In the genomic region with DNA sequence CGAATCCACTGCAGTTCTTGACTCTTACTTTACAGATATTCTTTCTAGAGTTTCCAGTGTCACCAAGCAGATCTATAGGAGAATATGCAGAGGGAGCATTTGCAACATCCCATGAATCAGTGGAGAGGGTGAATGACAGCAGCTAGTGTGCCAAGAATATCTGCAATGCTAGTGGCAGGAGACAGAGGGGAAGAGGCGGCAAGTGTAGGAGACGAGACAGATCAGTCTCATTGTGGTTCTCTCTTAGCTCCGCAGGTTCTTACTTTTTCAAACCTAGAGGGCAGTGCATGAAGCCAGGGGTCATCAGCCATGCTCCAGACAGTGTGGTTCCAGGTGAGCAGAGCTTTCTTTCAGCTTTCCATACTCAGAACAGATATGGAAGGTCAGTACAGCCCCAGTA, we compare ENCODE assay signal across 6 cellular contexts. TPM values are rescaled to one million over a fixed set of nuclear protein-coding genes. Genes with fewer than 3 reads are reported as not detected.
DNase-seq lines count a peak whose midpoint lies in the region; ATAC-seq, FAIRE-seq and TF ChIP-seq lines count a peak whose summit lies in the region.

No MANE protein-coding gene starts in this region.

- peak overlapping the region; percentile 85 for H3K27ac Mint-ChIP-seq in activated naive CD8-positive, alpha-beta T cell treated with anti-CD3 and anti-CD28 coated beads, Interleukin-2, amount 10 ng/mL, durations not matched to agents 7 days and 5 days

- no peaks in the 10 kb centered on the region for H3K9me3 ChIP-seq in mucosa of rectum (ENCODE audit: control insufficient read depth in 2 of 2, low read length in 2 of 2)

- H3K4me1 ChIP-seq in mucosa of rectum (ENCODE audit: control insufficient read depth in 2 of 2, insufficient read depth in 2 of 2, low read length in 2 of 2): peaks cover 3 to 5% of the 10 kb centered on the region in 2 donors

- no peak for TF ChIP-seq POLR2A in GM12891 (IDR thresholded peaks at IDR 0.05; ENCODE audit: low read depth, low read length)

- peaks cover 25% of the 10 kb centered on the region for H3K36me3 Mint-ChIP-seq in activated naive CD8-positive, alpha-beta T cell treated with anti-CD3 and anti-CD28 coated beads, Interleukin-2, amount 10 ng/mL, durations not matched to agents 7 days and 5 days

- no peaks in the 10 kb centered on the region for H3K9me3 Mint-ChIP-seq in activated naive CD8-positive, alpha-beta T cell treated with anti-CD3 and anti-CD28 coated beads, Interleukin-2, amount 10 ng/mL, durations not matched to agents 7 days and 5 days

- no peak for TF ChIP-seq CTCF in D721Med (IDR thresholded peaks at IDR 0.05; ENCODE audit: insufficient read depth, missing control alignments)

- peak overlapping the region; percentile 86 for H3K4me3 Mint-ChIP-seq in activated naive CD8-positive, alpha-beta T cell treated with anti-CD3 and anti-CD28 coated beads, Interleukin-2, amount 10 ng/mL, durations not matched to agents 7 days and 5 days

- H3K27ac ChIP-seq in mucosa of rectum (ENCODE audit: low read depth in 2 of 2, low read length in 2 of 2): no peak overlapping the region

- H3K36me3 ChIP-seq in mucosa of rectum (ENCODE audit: control insufficient read depth in 2 of 2, insufficient read depth in 2 of 2, low read length in 2 of 2): peaks cover 16 to 20% of the 10 kb centered on the region in 2 donors

- H3K27me3 Mint-ChIP-seq in activated naive CD8-positive, alpha-beta T cell treated with anti-CD3 and anti-CD28 coated beads, Interleukin-2, amount 10 ng/mL, durations not matched to agents 7 days and 5 days: no peaks in the 10 kb centered on the region

- peak overlapping the region; percentile 83 to 90 for H3K9ac ChIP-seq in mucosa of rectum (ENCODE audit: low read depth in 1 of 2, low read length in 2 of 2)

- DNase-seq in GM12891 (ENCODE audit: insufficient read length, low spot score) (no peak), D721Med (ENCODE audit: insufficient read length, low spot score) (no peak), GOT3 (lab: John Stamatoyannopoulos, UW) (no peak)
- DNase-seq in activated naive CD8-positive, alpha-beta T cell treated with anti-CD3 and anti-CD28 coated beads, Interleukin-2, amount 10 ng/mL, durations not matched to agents 7 days and 5 days: no peak

- ATAC-seq in activated naive CD8-positive, alpha-beta T cell treated with anti-CD3 and anti-CD28 coated beads, Interleukin-2, amount 10 ng/mL, durations not matched to agents 7 days and 5 days (ENCODE audit: low read depth): no peak
- no peak for ATAC-seq in HG03108 (IDR thresholded peaks at IDR 0.05; ENCODE audit: unreplicated experiment)

- peaks cover 28% of the 10 kb centered on the region for H3K4me1 Mint-ChIP-seq in activated naive CD8-positive, alpha-beta T cell treated with anti-CD3 and anti-CD28 coated beads, Interleukin-2, amount 10 ng/mL, durations not matched to agents 7 days and 5 days

- H3K4me3 ChIP-seq in mucosa of rectum (ENCODE audit: low read length in 2 of 2): peak overlapping the region; percentile 85 to 97

- no peaks in the 10 kb centered on the region for H3K27me3 ChIP-seq in mucosa of rectum (ENCODE audit: control insufficient read depth in 2 of 2, insufficient read depth in 2 of 2, low read length in 2 of 2)

- POLR2A ChIA-PET in activated naive CD8-positive, alpha-beta T cell treated with anti-CD3 and anti-CD28 coated beads, Interleukin-2, amount 10 ng/mL, durations not matched to agents 7 days and 5 days (lab: Charles Lee): interaction anchor here (1.0 to 3.0 kb wide), 5 partner anchors 14 to 169 kb away, joined by 3 to 21 read pairs (median 9); a partner anchor contains a TSS

- FAIRE-seq in GM12891 (lab: Jason Lieb, UNC) (peak; percentile 65), D721Med (lab: Jason Lieb, UNC) (no peak)

TF ChIP-seq in GM12891, 5 proteins besides CTCF, POLR2A, EP300 and RAD21:
- no peak for TF ChIP-seq POLR2AphosphoS5 (IDR thresholded peaks at IDR 0.05; ENCODE audit: low read depth, low read length)
- no peak for TF ChIP-seq SPI1 (IDR thresholded peaks at IDR 0.05; ENCODE audit: low read depth, low read length)
- no peak for TF ChIP-seq POU2F2 (IDR thresholded peaks at IDR 0.05; ENCODE audit: low read depth, low read length)
- TF ChIP-seq TAF1 (IDR thresholded peaks at IDR 0.05; ENCODE audit: low read depth, low read length): no peak
- no peak for TF ChIP-seq PAX5 (IDR thresholded peaks at IDR 0.05; ENCODE audit: insufficient read depth, low read length, severe bottlenecking)

RNA-seq across cellular contexts. Expression of a gene that starts 0.7 kb away (rescaled TPM):
- polyA plus RNA-seq in GM12891 (2012; ENCODE audit: low read depth, missing spikeins): 1.3 TPM
- total RNA-seq in activated naive CD8-positive, alpha-beta T cell treated with anti-CD3 and anti-CD28 coated beads, Interleukin-2, amount 10 ng/mL, durations not matched to agents 7 days and 5 days: 10 to 100 TPM; 11.3 to 13.3 TPM

RNA-seq across cellular contexts. Expression of a gene that starts 20.5 kb away (rescaled TPM):
- polyA plus RNA-seq in GM12891 (2012; ENCODE audit: low read depth, missing spikeins): 2,008 TPM
- 1,000 to 10,000 TPM; 2,251 to 2,258 TPM for total RNA-seq in activated naive CD8-positive, alpha-beta T cell treated with anti-CD3 and anti-CD28 coated beads, Interleukin-2, amount 10 ng/mL, durations not matched to agents 7 days and 5 days

RNA-seq across cellular contexts. Expression of a gene that starts 28.2 kb away (rescaled TPM):
- polyA plus RNA-seq in GM12891 (2012; ENCODE audit: low read depth, missing spikeins): 0.78 TPM
- 1 to 10 TPM; 4.5 to 7.2 TPM for total RNA-seq in activated naive CD8-positive, alpha-beta T cell treated with anti-CD3 and anti-CD28 coated beads, Interleukin-2, amount 10 ng/mL, durations not matched to agents 7 days and 5 days

RNA-seq across cellular contexts. Expression of a gene that starts 47.1 kb away (rescaled TPM):
- 6.3 TPM for polyA plus RNA-seq in GM12891 (2012; ENCODE audit: low read depth, missing spikeins)
- 10 to 100 TPM; 26.9 to 28.3 TPM for total RNA-seq in activated naive CD8-positive, alpha-beta T cell treated with anti-CD3 and anti-CD28 coated beads, Interleukin-2, amount 10 ng/mL, durations not matched to agents 7 days and 5 days
